ENCODE assay signal across 1 cellular context in the genomic region with DNA sequence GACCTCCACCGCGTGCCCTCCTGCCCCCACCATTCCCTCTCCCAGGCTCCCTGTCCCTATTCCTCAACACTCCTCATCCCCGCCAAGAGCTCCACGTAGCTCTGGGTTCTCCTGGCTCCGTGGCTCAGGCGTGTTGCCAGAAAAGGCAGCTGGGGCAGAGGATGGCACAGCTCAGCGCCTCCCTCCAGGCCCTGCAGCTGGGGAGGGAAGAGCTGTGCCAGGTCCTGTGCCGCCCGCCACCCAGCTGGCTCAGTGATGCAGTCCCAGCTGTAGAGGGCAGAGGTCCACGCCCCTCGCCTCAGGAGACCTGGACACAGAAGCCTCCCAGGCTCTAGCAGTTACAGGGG.
TF ChIP-seq lines count a peak whose summit lies in the region.

No MANE protein-coding gene starts in this region.

TF ChIP-seq in HepG2, 621 proteins besides CTCF, POLR2A, EP300 and RAD21 (continued from another document):
- TF ChIP-seq, protein P1, sequence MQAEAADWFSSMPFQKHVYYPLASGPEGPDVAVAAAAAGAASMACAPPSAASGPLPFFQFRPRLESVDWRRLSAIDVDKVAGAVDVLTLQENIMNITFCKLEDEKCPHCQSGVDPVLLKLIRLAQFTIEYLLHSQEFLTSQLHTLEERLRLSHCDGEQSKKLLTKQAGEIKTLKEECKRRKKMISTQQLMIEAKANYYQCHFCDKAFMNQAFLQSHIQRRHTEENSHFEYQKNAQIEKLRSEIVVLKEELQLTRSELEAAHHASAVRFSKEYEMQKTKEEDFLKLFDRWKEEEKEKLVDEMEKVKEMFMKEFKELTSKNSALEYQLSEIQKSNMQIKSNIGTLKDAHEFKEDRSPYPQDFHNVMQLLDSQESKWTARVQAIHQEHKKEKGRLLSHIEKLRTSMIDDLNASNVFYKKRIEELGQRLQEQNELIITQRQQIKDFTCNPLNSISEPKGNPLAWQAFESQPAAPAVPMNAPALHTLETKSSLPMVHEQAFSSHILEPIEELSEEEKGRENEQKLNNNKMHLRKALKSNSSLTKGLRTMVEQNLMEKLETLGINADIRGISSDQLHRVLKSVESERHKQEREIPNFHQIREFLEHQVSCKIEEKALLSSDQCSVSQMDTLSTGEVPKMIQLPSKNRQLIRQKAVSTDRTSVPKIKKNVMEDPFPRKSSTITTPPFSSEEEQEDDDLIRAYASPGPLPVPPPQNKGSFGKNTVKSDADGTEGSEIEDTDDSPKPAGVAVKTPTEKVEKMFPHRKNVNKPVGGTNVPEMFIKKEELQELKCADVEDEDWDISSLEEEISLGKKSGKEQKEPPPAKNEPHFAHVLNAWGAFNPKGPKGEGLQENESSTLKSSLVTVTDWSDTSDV (CRISPR knock-in tag; IDR thresholded peaks at IDR 0.05), result no peak
- TF ChIP-seq ZNF713 (CRISPR knock-in tag; IDR thresholded peaks at IDR 0.05) (no peak), DMAP1 (CRISPR knock-in tag; IDR thresholded peaks at IDR 0.05) (0 out of 2 replicates have a peak, but pooled peaks have one; percentile 9)
